1 cellular context compared by ENCODE assay signal in genomic region chr19:12884926-12885748, GRCh38.
TF ChIP-seq lines count a peak whose summit lies in the region.

No MANE protein-coding gene starts in this region.

TF ChIP-seq in K562, 482 proteins besides CTCF, POLR2A, EP300 and RAD21 (continued from another document and continues in another):
- TF ChIP-seq UBTF (IDR thresholded peaks at IDR 0.05; ENCODE audit: borderline replicate concordance in 1 of 2, low read depth in 2 of 2, low read length in 2 of 2) (peak; percentile 97), ZC3H11A (IDR thresholded peaks at IDR 0.05; ENCODE audit: low read depth, low read length) (no peak), TFAM (CRISPR knock-in tag; conservative IDR thresholded peaks at IDR 0.05) (no peak), CC2D1A (IDR thresholded peaks at IDR 0.05) (no peak), SIN3A (IDR thresholded peaks at IDR 0.05; ENCODE audit: borderline replicate concordance in 2 of 2, control insufficient read depth in 1 of 2, low read depth in 2 of 2, low read length in 2 of 2) (peak in 1 of 2 experiments; percentile 65; a peak in 2 of 4 replicates), CHD4 (IDR thresholded peaks at IDR 0.05; ENCODE audit: insufficient read depth, insufficient replicate concordance, low read depth, low read length, poor library complexity, severe bottlenecking) (no peak), ZNF41 (CRISPR knock-in tag; conservative IDR thresholded peaks at IDR 0.05) (no peak), NCOA1 (IDR thresholded peaks at IDR 0.05; ENCODE audit: low read depth) (peak; percentile 37), CUX1 (CRISPR knock-in tag; IDR thresholded peaks at IDR 0.05) (peak; percentile 82), SRF (CRISPR knock-in tag; IDR thresholded peaks at IDR 0.05) (no peak), YY1 (IDR thresholded peaks at IDR 0.05; ENCODE audit: borderline replicate concordance in 1 of 3, control insufficient read depth in 1 of 3, extremely low read depth in 1 of 3, insufficient read depth in 3 of 3, insufficient read length in 1 of 3, insufficient replicate concordance in 2 of 3, low read depth in 1 of 3, low read length in 2 of 3) (peak; percentile 33 to 86 (median 77)), BHLHE40 (IDR thresholded peaks at IDR 0.05; ENCODE audit: low read length) (peak; percentile 84), MAZ (CRISPR knock-in tag; conservative IDR thresholded peaks at IDR 0.05 in 1 of 2, IDR thresholded peaks at IDR 0.05 in 1 of 2) (peak in 1 of 2 experiments; percentile 57; a peak in 3 of 4 replicates), HNRNPL (IDR thresholded peaks at IDR 0.05; ENCODE audit: low read depth, low read length) (peak; percentile 94), ZNF224 (CRISPR knock-in tag; IDR thresholded peaks at IDR 0.05) (0 out of 2 replicates have a peak, but pooled peaks have one; percentile 0), CHD1 (IDR thresholded peaks at IDR 0.05; ENCODE audit: low read length) (no peak), CCNT2 (IDR thresholded peaks at IDR 0.05; ENCODE audit: borderline replicate concordance, extremely low read depth, insufficient read length, low read depth, low read length) (peak; percentile 57), TAF1 (IDR thresholded peaks at IDR 0.05; ENCODE audit: control insufficient read depth, extremely low read depth, insufficient read depth, low read length, severe bottlenecking) (peak; percentile 53), HMBOX1 (IDR thresholded peaks at IDR 0.05) (no peak), GATAD2B (IDR thresholded peaks at IDR 0.05; ENCODE audit: borderline replicate concordance) (peak; percentile 81; the same call in 1 of the 2 replicates), TAL1 (IDR thresholded peaks at IDR 0.05) (no peak), ZNF282 (CRISPR knock-in tag; IDR thresholded peaks at IDR 0.05) (peak; percentile 62; the same call in 1 of the 2 replicates), SIRT6 (IDR thresholded peaks at IDR 0.05; ENCODE audit: low read depth, low read length) (no peak), POLR3A (IDR thresholded peaks at IDR 0.05; ENCODE audit: borderline replicate concordance, extremely low read depth, insufficient read depth, insufficient read length) (no peak), ZNF76 (CRISPR knock-in tag; IDR thresholded peaks at IDR 0.05; ENCODE audit: borderline replicate concordance) (no peak), ARHGAP35 (IDR thresholded peaks at IDR 0.05; ENCODE audit: partially characterized antibody) (no peak), ZBTB7A (IDR thresholded peaks at IDR 0.05; ENCODE audit: borderline replicate concordance, control insufficient read depth, low read depth, low read length) (peak; percentile 42; the same call in 1 of the 2 replicates), SP1 (CRISPR knock-in tag; IDR thresholded peaks at IDR 0.05) (peak; percentile 77), ZBTB43 (CRISPR knock-in tag; IDR thresholded peaks at IDR 0.05) (peak; percentile 75; the same call in 1 of the 2 replicates), NFRKB (IDR thresholded peaks at IDR 0.05; ENCODE audit: low read depth) (peak; percentile 71; the same call in 1 of the 2 replicates), ZNF384 (IDR thresholded peaks at IDR 0.05; ENCODE audit: low read depth, low read length) (peak; percentile 8; the same call in 1 of the 2 replicates), MCM2 (IDR thresholded peaks at IDR 0.05; ENCODE audit: low read depth) (no peak), ZFPM2 (CRISPR knock-in tag; IDR thresholded peaks at IDR 0.05) (peak; percentile 17; the same call in 1 of the 2 replicates), KDM4B (IDR thresholded peaks at IDR 0.05; ENCODE audit: borderline replicate concordance in 2 of 2, low read depth in 1 of 2) (0 out of 4 replicates have a peak, but pooled peaks of 1 of the 2 experiments have one; percentile 24), POLR2AphosphoS2 (IDR thresholded peaks at IDR 0.05; ENCODE audit: low read length) (peak; percentile 79; the same call in 1 of the 2 replicates), RNF2 (IDR thresholded peaks at IDR 0.05) (peak; percentile 68), POLR2G (IDR thresholded peaks at IDR 0.05; ENCODE audit: low read depth, low read length) (peak; percentile 89), HES1 (IDR thresholded peaks at IDR 0.05; ENCODE audit: low read depth) (peak; percentile 23; the same call in 1 of the 2 replicates), GMEB1 (CRISPR knock-in tag; IDR thresholded peaks at IDR 0.05) (peak; percentile 54), NFATC3 (IDR thresholded peaks at IDR 0.05) (no peak), PHTF2 (CRISPR knock-in tag; IDR thresholded peaks at IDR 0.05) (no peak), ESRRB (CRISPR knock-in tag; IDR thresholded peaks at IDR 0.05; ENCODE audit: borderline replicate concordance) (no peak), HDAC2 (IDR thresholded peaks at IDR 0.05) (peak; percentile 74), DPF2 (IDR thresholded peaks at IDR 0.05) (0 out of 2 replicates have a peak, but pooled peaks have one; percentile 41), ZBTB33 (CRISPR knock-in tag; IDR thresholded peaks at IDR 0.05) (peak; percentile 38; the same call in 1 of the 2 replicates), TEAD1 (CRISPR knock-in tag; IDR thresholded peaks at IDR 0.05) (peak in 1 of 2 experiments; percentile 19; a peak in 1 of 4 replicates), SMARCC2 (IDR thresholded peaks at IDR 0.05; ENCODE audit: low read depth) (no peak)
- TF ChIP-seq, protein P1, sequence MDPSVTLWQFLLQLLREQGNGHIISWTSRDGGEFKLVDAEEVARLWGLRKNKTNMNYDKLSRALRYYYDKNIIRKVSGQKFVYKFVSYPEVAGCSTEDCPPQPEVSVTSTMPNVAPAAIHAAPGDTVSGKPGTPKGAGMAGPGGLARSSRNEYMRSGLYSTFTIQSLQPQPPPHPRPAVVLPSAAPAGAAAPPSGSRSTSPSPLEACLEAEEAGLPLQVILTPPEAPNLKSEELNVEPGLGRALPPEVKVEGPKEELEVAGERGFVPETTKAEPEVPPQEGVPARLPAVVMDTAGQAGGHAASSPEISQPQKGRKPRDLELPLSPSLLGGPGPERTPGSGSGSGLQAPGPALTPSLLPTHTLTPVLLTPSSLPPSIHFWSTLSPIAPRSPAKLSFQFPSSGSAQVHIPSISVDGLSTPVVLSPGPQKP (CRISPR knock-in tag; IDR thresholded peaks at IDR 0.05) = no peak
- TF ChIP-seq, protein P2, sequence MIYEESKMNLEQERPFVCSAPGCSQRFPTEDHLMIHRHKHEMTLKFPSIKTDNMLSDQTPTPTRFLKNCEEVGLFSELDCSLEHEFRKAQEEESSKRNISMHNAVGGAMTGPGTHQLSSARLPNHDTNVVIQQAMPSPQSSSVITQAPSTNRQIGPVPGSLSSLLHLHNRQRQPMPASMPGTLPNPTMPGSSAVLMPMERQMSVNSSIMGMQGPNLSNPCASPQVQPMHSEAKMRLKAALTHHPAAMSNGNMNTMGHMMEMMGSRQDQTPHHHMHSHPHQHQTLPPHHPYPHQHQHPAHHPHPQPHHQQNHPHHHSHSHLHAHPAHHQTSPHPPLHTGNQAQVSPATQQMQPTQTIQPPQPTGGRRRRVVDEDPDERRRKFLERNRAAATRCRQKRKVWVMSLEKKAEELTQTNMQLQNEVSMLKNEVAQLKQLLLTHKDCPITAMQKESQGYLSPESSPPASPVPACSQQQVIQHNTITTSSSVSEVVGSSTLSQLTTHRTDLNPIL (CRISPR knock-in tag; IDR thresholded peaks at IDR 0.05) = no peak
